Comparison of ENCODE assay signal across 16 cellular contexts in the genomic region with DNA sequence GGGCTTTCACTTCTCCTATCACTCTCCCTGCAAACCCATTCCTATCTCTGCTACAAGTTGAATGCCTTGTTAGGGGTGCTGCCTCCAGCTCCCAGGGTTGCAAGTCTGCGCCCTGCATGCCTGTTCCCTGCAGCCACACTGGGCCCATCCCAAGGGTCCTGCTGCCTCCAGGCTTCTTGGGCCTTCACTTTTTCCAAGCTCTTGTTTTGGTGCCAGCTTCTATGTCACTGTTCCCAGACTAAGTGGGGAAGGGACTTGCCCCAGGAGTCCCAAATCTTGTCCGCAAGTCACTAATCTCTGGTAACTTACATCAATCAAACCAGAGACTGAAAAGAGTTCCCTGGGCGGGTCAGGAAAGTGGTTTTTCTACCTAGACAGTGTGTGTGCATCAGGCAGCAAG.
DNase-seq lines count a peak whose midpoint lies in the region; ATAC-seq and TF ChIP-seq lines count a peak whose summit lies in the region.
"Had no signal": no experiment of that assay in that cellular context is flagged by ENCODE, and none has a peak within 500 bp of the region (broad histone marks: within the 10 kb centered on the region; RNA-seq: fewer than 3 reads in every experiment).

No MANE protein-coding gene starts in this region.

- in situ Hi-C loops in GM23248 (cut with MboI), result no loop called here

- H4K20me1 ChIP-seq in OCI-LY3 (ENCODE audit: insufficient read depth, low read length), result peaks cover 37% of the 10 kb centered on the region
- H4K20me1 ChIP-seq in GM23248 (ENCODE audit: insufficient read depth), result no peaks in the 10 kb centered on the region

- no peaks in the 10 kb centered on the region for H3K9me3 ChIP-seq in CD8-positive, alpha-beta T cell (ENCODE audit: low read length)
- peaks cover 8% of the 10 kb centered on the region; the same call in 1 of the 2 replicates for H3K9me3 ChIP-seq in OCI-LY3 (ENCODE audit: insufficient read depth, low read length)
- peaks cover 0 to 5% (median 0%) of the 10 kb centered on the region in 4 donors for H3K9me3 ChIP-seq in esophagus muscularis mucosa
- H3K9me3 ChIP-seq in aorta (ENCODE audit: control insufficient read depth, low read length), result no peaks in the 10 kb centered on the region
- H3K9me3 ChIP-seq in GM23248 (ENCODE audit: low read depth), result no peaks in the 10 kb centered on the region
- H3K9me3 ChIP-seq: HAP-1 had no signal

- H3K9me2 ChIP-seq in GM23248 (ENCODE audit: insufficient read depth), result no peaks in the 10 kb centered on the region

- CTCF ChIA-PET in CD8-positive, alpha-beta T cell (lab: Charles Lee), result no interaction called here

- H3K36me3 ChIP-seq in CD8-positive, alpha-beta T cell (ENCODE audit: insufficient read depth, low read length), result no peaks in the 10 kb centered on the region
- H3K36me3 ChIP-seq in OCI-LY3 (replicated peaks; ENCODE audit: low read depth, low read length), result peaks cover 6% of the 10 kb centered on the region
- peaks cover 0 to 11% (median 9%) of the 10 kb centered on the region in 4 donors for H3K36me3 ChIP-seq in esophagus muscularis mucosa
- H3K36me3 ChIP-seq in aorta (ENCODE audit: control insufficient read depth in 1 of 2, insufficient read depth in 2 of 2, low read length in 1 of 2), result no peaks in the 10 kb centered on the region
- H3K36me3 ChIP-seq in GM23248 (ENCODE audit: low read depth), result no peaks in the 10 kb centered on the region
- H3K36me3 ChIP-seq: HAP-1 had no signal

- H3K27ac Mint-ChIP-seq in CD8-positive, alpha-beta T cell, result peak overlapping the region; percentile 11
- H3K27ac Mint-ChIP-seq in chondrocyte (ENCODE audit: unreplicated experiment), result no peak overlapping the region
- H3K27ac Mint-ChIP-seq: CD4-positive, alpha-beta T cell had no signal

- no peak overlapping the region for H3K4me3 Mint-ChIP-seq in CD8-positive, alpha-beta T cell
- H3K4me3 Mint-ChIP-seq in chondrocyte (ENCODE audit: unreplicated experiment), result no peak overlapping the region
- H3K4me3 Mint-ChIP-seq: CD4-positive, alpha-beta T cell had no signal

- H3K36me3 Mint-ChIP-seq in CD8-positive, alpha-beta T cell, result peaks cover 2% of the 10 kb centered on the region
- H3K36me3 Mint-ChIP-seq in chondrocyte (ENCODE audit: low read depth), result peaks cover 4% of the 10 kb centered on the region

- ATAC-seq in CD8-positive, alpha-beta T cell, result no peak
- ATAC-seq in aorta (ENCODE audit: low FRiP score), result no peak
- ATAC-seq: GM12878, K562 had no signal

- H3F3A ChIP-seq in GM23248 (ENCODE audit: insufficient read depth), result no peaks in the 10 kb centered on the region

- POLR2A ChIA-PET in CD8-positive, alpha-beta T cell (lab: Charles Lee), result no interaction called here

- intact Hi-C loops in CD8-positive, alpha-beta T cell (cut with DNase I, micrococcal nuclease), result loop anchor here in 1 of 2 experiments (5.0 kb wide), 1 partner anchor 129 kb away; the partner anchor contains the start of gene PHLPP1
- intact Hi-C loops in esophagus muscularis mucosa (cut with DNase I), result loop anchor here (2.0 to 10.0 kb wide), 3 partner anchors 127 to 403 kb away; partner anchors contain the start of genes PHLPP1, PIGN and RELCH
- intact Hi-C loops in aorta (cut with DNase I), result loop anchor here (5.0 to 10.0 kb wide), 4 partner anchors 127 to 403 kb away; partner anchors contain the start of genes PHLPP1 (in 2 of the 2), PIGN (in 1 of the 2) and RELCH (in 1 of the 2)

- H3K9ac ChIP-seq in OCI-LY3 (ENCODE audit: low read length) (no peak overlapping the region), GM23248 (no peak overlapping the region)

- peaks cover 27% of the 10 kb centered on the region for H3K4me1 Mint-ChIP-seq in CD8-positive, alpha-beta T cell (ENCODE audit: low read depth)
- H3K4me1 Mint-ChIP-seq in chondrocyte (ENCODE audit: low read depth), result peaks cover 13% of the 10 kb centered on the region

- H3K4me1 ChIP-seq in CD8-positive, alpha-beta T cell (ENCODE audit: insufficient read depth, low read length), result peaks cover 16% of the 10 kb centered on the region
- peaks cover 51% of the 10 kb centered on the region for H3K4me1 ChIP-seq in OCI-LY3 (ENCODE audit: low read length)
- H3K4me1 ChIP-seq in esophagus muscularis mucosa, result peaks cover 16 to 29% (median 23%) of the 10 kb centered on the region in 4 donors
- no peaks in the 10 kb centered on the region for H3K4me1 ChIP-seq in aorta (ENCODE audit: control insufficient read depth in 1 of 2, insufficient read depth in 2 of 2, low read length in 2 of 2)
- peaks cover 3% of the 10 kb centered on the region; the same call in 1 of the 2 replicates for H3K4me1 ChIP-seq in GM23248 (ENCODE audit: insufficient read depth)

- WGBS in esophagus muscularis mucosa, result 94% methylated on average over 3 of the region's 3 CpGs
- WGBS in aorta, 2 donors, result 85 to 86% methylated on average over 3 of the region's 3 CpGs
- 96 to 99% methylated on average over 3 of the region's 3 CpGs for WGBS in GM23248 (ENCODE audit: low coverage in 1 of 2, low lambda C conversion rate in 2 of 2, missing lambda C conversion rate in 2 of 2), 2 experiments

- H3K27me3 Mint-ChIP-seq in CD8-positive, alpha-beta T cell (ENCODE audit: low read depth), result no peaks in the 10 kb centered on the region
- H3K27me3 Mint-ChIP-seq in chondrocyte (ENCODE audit: low read depth), result no peaks in the 10 kb centered on the region
- H3K27me3 Mint-ChIP-seq: CD4-positive, alpha-beta T cell had no signal

- no peaks in the 10 kb centered on the region for H3K27me3 ChIP-seq in CD8-positive, alpha-beta T cell (ENCODE audit: insufficient read depth, low read length)
- peaks cover 51% of the 10 kb centered on the region for H3K27me3 ChIP-seq in OCI-LY3 (ENCODE audit: low read depth, low read length)
- H3K27me3 ChIP-seq in esophagus muscularis mucosa, result no peaks in the 10 kb centered on the region
- no peaks in the 10 kb centered on the region for H3K27me3 ChIP-seq in aorta (ENCODE audit: control insufficient read depth in 1 of 2, insufficient read depth in 2 of 2, low read length in 1 of 2)
- H3K27me3 ChIP-seq in GM23248 (replicated peaks; ENCODE audit: insufficient read depth), result no peaks in the 10 kb centered on the region

- no peak overlapping the region for H3K27ac ChIP-seq in CD8-positive, alpha-beta T cell (ENCODE audit: low read depth, low read length)
- H3K27ac ChIP-seq in OCI-LY3 (ENCODE audit: low read length) (no peak overlapping the region), esophagus muscularis mucosa (replicated peaks in 1 of 4) (no peak overlapping the region), aorta (ENCODE audit: low read depth in 1 of 2, low read length in 2 of 2) (no peak overlapping the region), GM23248 (no peak overlapping the region)
- H3K27ac ChIP-seq: C4-2B had no signal

- H3K4me3 ChIP-seq in CD8-positive, alpha-beta T cell (ENCODE audit: low read depth, low read length), result no peak overlapping the region
- no peak overlapping the region for H3K4me3 ChIP-seq in OCI-LY3 (ENCODE audit: low read length)
- no peak overlapping the region for H3K4me3 ChIP-seq in esophagus muscularis mucosa
- no peak overlapping the region for H3K4me3 ChIP-seq in aorta (ENCODE audit: low read length in 2 of 2)
- no peak overlapping the region for H3K4me3 ChIP-seq in GM23248
- H3K4me3 ChIP-seq: GM12878, HAP-1, K562 had no signal

- no peak for TF ChIP-seq CTCF in CD8-positive, alpha-beta T cell (IDR thresholded peaks at IDR 0.05)
- TF ChIP-seq CTCF in OCI-LY3 (IDR thresholded peaks at IDR 0.05; ENCODE audit: low read depth, low read length) (no peak), esophagus muscularis mucosa (IDR thresholded peaks at IDR 0.05) (no peak), chondrocyte (IDR thresholded peaks at IDR 0.05) (no peak)

- H3K4me2 ChIP-seq in OCI-LY3 (ENCODE audit: low read length) (peak overlapping the region; percentile 31), GM23248 (ENCODE audit: unreplicated experiment) (no peak overlapping the region)

- no peaks in the 10 kb centered on the region for H3K79me2 ChIP-seq in OCI-LY3 (ENCODE audit: low read length)
- no peaks in the 10 kb centered on the region for H3K79me2 ChIP-seq in GM23248 (ENCODE audit: insufficient read depth)

- peaks cover 3% of the 10 kb centered on the region for H3K9me3 Mint-ChIP-seq in CD8-positive, alpha-beta T cell
- H3K9me3 Mint-ChIP-seq in chondrocyte (ENCODE audit: low read depth), result peaks cover 9% of the 10 kb centered on the region

- H2AFZ ChIP-seq in OCI-LY3 (ENCODE audit: low read depth, low read length), result no peak overlapping the region
- H2AFZ ChIP-seq in GM23248, result no peak overlapping the region

- no peak for TF ChIP-seq POLR2A in esophagus muscularis mucosa (IDR thresholded peaks at IDR 0.05; ENCODE audit: low read depth)

- no peak for TF ChIP-seq EP300 in esophagus muscularis mucosa (IDR thresholded peaks at IDR 0.05)

- no peak for DNase-seq in CD8-positive, alpha-beta T cell
- DNase-seq in D341Med (ENCODE audit: low spot score), result peak; percentile 9
- DNase-seq in esophagus muscularis mucosa (ENCODE audit: extremely low spot score), result peak; percentile 75
- DNase-seq in aorta, result no peak
- no peak for DNase-seq in chondrocyte (ENCODE audit: low spot score)
- DNase-seq in GM23248, result no peak
- DNase-seq: AML-193; CD4-positive, alpha-beta T cell; DMS79 treated with DMSO at 0.1 percent for 48 hours; GF-D8; IMR-90 had no signal

Comparison
In these comparisons a context has a peak if more than half of its experiments do, and no peak if none do; other contexts are left out.
1. DNase-seq: peak in D341Med (single experiment) and esophagus muscularis mucosa (single experiment); none in CD8-positive, alpha-beta T cell (0 of 7), aorta (0 of 2), chondrocyte (single experiment) and GM23248 (single experiment).